12 cellular contexts compared by ENCODE assay signal in genomic region chr10:11150876-11151275, GRCh38.
DNase-seq lines count a peak whose midpoint lies in the region; ATAC-seq and FAIRE-seq lines count a peak whose summit lies in the region.
"Had no signal": no experiment of that assay in that cellular context is flagged by ENCODE, and none has a peak within 500 bp of the region (broad histone marks: within the 10 kb centered on the region; RNA-seq: fewer than 3 reads in every experiment).

No MANE protein-coding gene starts in this region.

- peak overlapping the region; percentile 86 for H3K4me3 Mint-ChIP-seq in activated CD4-positive, alpha-beta T cell treated with anti-CD3 and anti-CD28 coated beads, Interleukin-2, amount 10 ng/mL, durations not matched to agents 24 days and 14 days
- peak overlapping the region; percentile 78 for H3K4me3 Mint-ChIP-seq in T-helper 1 cell treated with Interleukin-12 subunit alpha and Interleukin-12 subunit beta and Interleukin-4 antibody, amounts not matched to agents 30 μg/mL and 1 μg/mL, for 36 hours
- peak overlapping the region; percentile 74 for H3K4me3 Mint-ChIP-seq in central memory CD8-positive, alpha-beta T cell
- H3K4me3 Mint-ChIP-seq in stimulated activated effector memory CD8-positive, alpha-beta T cell treated with anti-CD3 and anti-CD28 coated beads, Interleukin-12 subunit alpha, Interleukin-12 subunit beta, amount 100 ng/mL, for 72 hours, result peak overlapping the region; percentile 79

- H3K9me3 Mint-ChIP-seq in activated CD4-positive, alpha-beta T cell treated with anti-CD3 and anti-CD28 coated beads, Interleukin-2, amount 10 ng/mL, durations not matched to agents 24 days and 14 days, result no peaks in the 10 kb centered on the region
- H3K9me3 Mint-ChIP-seq in T-helper 1 cell treated with Interleukin-12 subunit alpha and Interleukin-12 subunit beta and Interleukin-4 antibody, amounts not matched to agents 30 μg/mL and 1 μg/mL, for 36 hours, result no peaks in the 10 kb centered on the region
- H3K9me3 Mint-ChIP-seq in central memory CD8-positive, alpha-beta T cell, result no peaks in the 10 kb centered on the region
- H3K9me3 Mint-ChIP-seq in stimulated activated effector memory CD8-positive, alpha-beta T cell treated with anti-CD3 and anti-CD28 coated beads, Interleukin-12 subunit alpha, Interleukin-12 subunit beta, amount 100 ng/mL, for 72 hours, result no peaks in the 10 kb centered on the region

- intact Hi-C loops in activated CD4-positive, alpha-beta T cell treated with anti-CD3 and anti-CD28 coated beads, Interleukin-2, amount 10 ng/mL, durations not matched to agents 24 days and 14 days (cut with micrococcal nuclease), result loop anchor here (1.0 kb wide), 1 partner anchor 12 kb away; no protein-coding TSS in a partner anchor

- peaks cover 82% of the 10 kb centered on the region for H3K4me1 Mint-ChIP-seq in activated CD4-positive, alpha-beta T cell treated with anti-CD3 and anti-CD28 coated beads, Interleukin-2, amount 10 ng/mL, durations not matched to agents 24 days and 14 days
- peaks cover 88% of the 10 kb centered on the region for H3K4me1 Mint-ChIP-seq in T-helper 1 cell treated with Interleukin-12 subunit alpha and Interleukin-12 subunit beta and Interleukin-4 antibody, amounts not matched to agents 30 μg/mL and 1 μg/mL, for 36 hours (ENCODE audit: low read depth)
- peaks cover 83% of the 10 kb centered on the region for H3K4me1 Mint-ChIP-seq in central memory CD8-positive, alpha-beta T cell
- H3K4me1 Mint-ChIP-seq in stimulated activated effector memory CD8-positive, alpha-beta T cell treated with anti-CD3 and anti-CD28 coated beads, Interleukin-12 subunit alpha, Interleukin-12 subunit beta, amount 100 ng/mL, for 72 hours, result peaks cover 88% of the 10 kb centered on the region

- no peak for DNase-seq in activated CD4-positive, alpha-beta T cell treated with anti-CD3 and anti-CD28 coated beads, Interleukin-2, amount 10 ng/mL, durations not matched to agents 24 days and 14 days
- DNase-seq in activated CD4-positive, alpha-beta T cell treated with anti-CD3 and anti-CD28 coated beads, Interleukin-2, amount 50 U/mL, for 48 hours, result no peak
- DNase-seq in central memory CD8-positive, alpha-beta T cell (ENCODE audit: low spot score in 2 of 2), result no peak
- DNase-seq in stimulated activated effector memory CD8-positive, alpha-beta T cell treated with anti-CD3 and anti-CD28 coated beads, Interleukin-12 subunit alpha, Interleukin-12 subunit beta, amount 100 ng/mL, for 72 hours (ENCODE audit: low spot score in 2 of 2), result no peak
- DNase-seq in H4 (ENCODE audit: low spot score), result no peak
- no peak for DNase-seq in GM19239 (ENCODE audit: insufficient read length, low spot score)
- DNase-seq in foreskin melanocyte, result no peak
- DNase-seq: amniotic stem cell; NCI-H2029 treated with DMSO at 0.1 percent for 48 hours; stimulated activated CD4-positive, alpha-beta T cell treated with anti-CD3 and anti-CD28 coated beads, Interleukin-15, amount 100 ng/mL, for 24 hours; trophoblast cell had no signal

- no peak for FAIRE-seq in GM19239 (lab: Jason Lieb, UNC)

- H3K27ac Mint-ChIP-seq in activated CD4-positive, alpha-beta T cell treated with anti-CD3 and anti-CD28 coated beads, Interleukin-2, amount 10 ng/mL, durations not matched to agents 24 days and 14 days, result peak overlapping the region; percentile 98
- peak overlapping the region; percentile 98 for H3K27ac Mint-ChIP-seq in T-helper 1 cell treated with Interleukin-12 subunit alpha and Interleukin-12 subunit beta and Interleukin-4 antibody, amounts not matched to agents 30 μg/mL and 1 μg/mL, for 36 hours
- peak overlapping the region; percentile 93 for H3K27ac Mint-ChIP-seq in central memory CD8-positive, alpha-beta T cell (ENCODE audit: low read depth)
- peak overlapping the region; percentile 98 for H3K27ac Mint-ChIP-seq in stimulated activated effector memory CD8-positive, alpha-beta T cell treated with anti-CD3 and anti-CD28 coated beads, Interleukin-12 subunit alpha, Interleukin-12 subunit beta, amount 100 ng/mL, for 72 hours

- no peaks in the 10 kb centered on the region for H3K27me3 Mint-ChIP-seq in activated CD4-positive, alpha-beta T cell treated with anti-CD3 and anti-CD28 coated beads, Interleukin-2, amount 10 ng/mL, durations not matched to agents 24 days and 14 days
- H3K27me3 Mint-ChIP-seq in T-helper 1 cell treated with Interleukin-12 subunit alpha and Interleukin-12 subunit beta and Interleukin-4 antibody, amounts not matched to agents 30 μg/mL and 1 μg/mL, for 36 hours (ENCODE audit: low read depth), result no peaks in the 10 kb centered on the region
- H3K27me3 Mint-ChIP-seq in central memory CD8-positive, alpha-beta T cell, result no peaks in the 10 kb centered on the region

- H3K36me3 Mint-ChIP-seq in activated CD4-positive, alpha-beta T cell treated with anti-CD3 and anti-CD28 coated beads, Interleukin-2, amount 10 ng/mL, durations not matched to agents 24 days and 14 days (ENCODE audit: low read depth), result no peaks in the 10 kb centered on the region
- no peaks in the 10 kb centered on the region for H3K36me3 Mint-ChIP-seq in T-helper 1 cell treated with Interleukin-12 subunit alpha and Interleukin-12 subunit beta and Interleukin-4 antibody, amounts not matched to agents 30 μg/mL and 1 μg/mL, for 36 hours (ENCODE audit: low read depth)
- H3K36me3 Mint-ChIP-seq in central memory CD8-positive, alpha-beta T cell (ENCODE audit: insufficient read depth), result peaks cover 15% of the 10 kb centered on the region
- H3K36me3 Mint-ChIP-seq in stimulated activated effector memory CD8-positive, alpha-beta T cell treated with anti-CD3 and anti-CD28 coated beads, Interleukin-12 subunit alpha, Interleukin-12 subunit beta, amount 100 ng/mL, for 72 hours, result no peaks in the 10 kb centered on the region

- peak; percentile 39 for ATAC-seq in central memory CD8-positive, alpha-beta T cell (replicated peaks; ENCODE audit: extremely low read depth, poor library complexity, severe bottlenecking)
- no peak for ATAC-seq in stimulated activated effector memory CD8-positive, alpha-beta T cell treated with anti-CD3 and anti-CD28 coated beads, Interleukin-12 subunit alpha, Interleukin-12 subunit beta, amount 100 ng/mL, for 72 hours
